10 cellular contexts compared by ENCODE assay signal in the genomic region with DNA sequence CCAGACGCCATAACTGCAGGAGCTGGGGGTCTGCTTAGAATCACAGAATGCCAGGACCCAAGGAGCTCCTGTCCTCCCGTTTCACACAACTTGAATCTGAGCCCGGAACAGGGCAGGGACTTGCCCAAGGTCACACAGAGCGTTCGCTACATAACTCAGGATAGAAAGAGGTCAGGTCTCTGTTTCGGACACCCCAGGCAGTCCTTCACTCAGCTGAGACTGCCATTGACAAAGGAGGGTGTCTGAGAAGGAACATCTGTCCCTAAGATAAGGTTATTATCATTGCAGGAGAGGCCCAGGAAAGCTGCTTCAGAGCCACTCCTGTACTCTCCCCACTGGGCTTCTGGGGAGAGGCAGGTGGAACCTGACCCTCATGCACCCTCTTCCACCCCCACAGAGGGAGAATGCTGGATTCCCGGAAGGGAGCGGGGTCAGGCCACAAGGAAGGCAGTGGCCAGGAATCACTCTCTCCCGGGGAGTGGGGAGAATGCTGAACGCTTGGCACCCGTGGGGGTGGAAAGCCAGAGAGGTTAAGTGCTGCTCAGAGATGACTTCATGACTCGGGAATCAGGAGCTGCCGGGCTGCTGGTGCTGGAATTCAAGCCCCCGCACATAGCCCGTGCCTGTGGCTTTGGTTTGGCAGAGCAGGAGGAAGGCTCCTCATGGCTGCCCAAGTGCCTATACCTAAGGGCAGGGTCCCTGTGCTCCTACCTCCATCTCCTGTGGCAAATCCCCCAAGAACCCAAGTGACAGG. TPM values are rescaled to one million over a fixed set of nuclear protein-coding genes. Genes with fewer than 3 reads are reported as not detected.
DNase-seq lines count a peak whose midpoint lies in the region; ATAC-seq and TF ChIP-seq lines count a peak whose summit lies in the region.
"Had no signal": no experiment of that assay in that cellular context is flagged by ENCODE, and none has a peak within 500 bp of the region (broad histone marks: within the 10 kb centered on the region; RNA-seq: fewer than 3 reads in every experiment).

No MANE protein-coding gene starts in this region.

- POLR2A ChIA-PET in HCT116 (lab: Charles Lee) (interaction anchor here (0.6 to 3.8 kb wide), 5 partner anchors 9 to 84 kb away, joined by 3 to 24 read pairs (median 8); partner anchors contain the start of gene SYS1), MCF 10A (lab: Yijun Ruan, JAX) (interaction anchor here (0.5 to 37.4 kb wide), 21 partner anchors 11 to 1369 kb away, joined by 3 to 1328 read pairs (median 5); partner anchors contain the start of genes PCIF1, PIGT, SDC4 and SLPI)

- peaks cover 44% of the 10 kb centered on the region for H3F3A ChIP-seq in smooth muscle cell (ENCODE audit: low read depth)

- CTCF ChIA-PET in HCT116 (lab: Charles Lee), result interaction anchor here (1.1 to 1.8 kb wide), 3 partner anchors 15 to 108 kb away, joined by 3 to 4 read pairs (median 3); no protein-coding TSS in a partner anchor
- CTCF ChIA-PET in MCF 10A (lab: Yijun Ruan, JAX), result interaction anchor here (0.5 to 4.7 kb wide), 21 partner anchors 9 to 1989 kb away, joined by 3 to 44 read pairs (median 5); partner anchors contain the start of genes SDC4 and SYS1
- CTCF ChIA-PET in activated naive CD4-positive, alpha-beta T cell treated with anti-CD3 and anti-CD28 coated beads, Interleukin-2, amount 10 ng/mL, durations not matched to agents 7 days and 5 days (lab: Charles Lee), result no interaction called here

- no peaks in the 10 kb centered on the region for H3K9me3 Mint-ChIP-seq in MCF 10A (ENCODE audit: unreplicated experiment)
- H3K9me3 Mint-ChIP-seq in activated naive CD4-positive, alpha-beta T cell treated with anti-CD3 and anti-CD28 coated beads, Interleukin-2, amount 10 ng/mL, durations not matched to agents 7 days and 5 days, result no peaks in the 10 kb centered on the region
- H3K9me3 Mint-ChIP-seq: activated naive CD4-positive, alpha-beta T cell treated with anti-CD3 and anti-CD28 coated beads, Interleukin-2, amount 50 U/mL, for 72 hours had no signal

- H3K27me3 Mint-ChIP-seq in MCF 10A (ENCODE audit: insufficient read depth, unreplicated experiment), result no peaks in the 10 kb centered on the region
- H3K27me3 Mint-ChIP-seq in activated naive CD4-positive, alpha-beta T cell treated with anti-CD3 and anti-CD28 coated beads, Interleukin-2, amount 10 ng/mL, durations not matched to agents 7 days and 5 days, result peaks cover 5% of the 10 kb centered on the region

- H3K4me3 ChIP-seq in HCT116 (replicated peaks in 1 of 2; ENCODE audit: low read depth in 1 of 2, low read length in 2 of 2), result peak overlapping the region; percentile 2 to 45
- no peak overlapping the region for H3K4me3 ChIP-seq in smooth muscle cell

- DNase-seq in HCT116 (ENCODE audit: low read depth, low spot score) (no peak), MCF 10A (ENCODE audit: unreplicated experiment) (peak; percentile 66), iris pigment epithelial cell (ENCODE audit: low read depth) (peak; percentile 96), smooth muscle cell (lab: John Stamatoyannopoulos, UW; ENCODE audit: unreplicated experiment) (peak; percentile 32), DMS 273 treated with DMSO at 0.1 percent for 48 hours (lab: John Stamatoyannopoulos, UW) (no peak)
- DNase-seq in activated naive CD4-positive, alpha-beta T cell treated with anti-CD3 and anti-CD28 coated beads, Interleukin-2, amount 10 ng/mL, durations not matched to agents 7 days and 5 days, result no peak
- DNase-seq: NCI-H524 had no signal

- no peak for TF ChIP-seq RAD21 in HCT116 (IDR thresholded peaks at IDR 0.05; ENCODE audit: low read depth)

- 25% methylated on average over 15 of the region's 15 CpGs for WGBS in smooth muscle cell (ENCODE audit: low lambda C conversion rate)

- H2AFZ ChIP-seq in HCT116 (ENCODE audit: low read depth, low read length, poor library complexity, severe bottlenecking) (no peak overlapping the region), smooth muscle cell (ENCODE audit: low read depth) (no peak overlapping the region)

- ATAC-seq in HCT116 (peak; percentile 60), HG03571 (IDR thresholded peaks at IDR 0.05; ENCODE audit: unreplicated experiment) (no peak), GM19463 (IDR thresholded peaks at IDR 0.05; ENCODE audit: unreplicated experiment) (no peak)
- ATAC-seq: activated naive CD4-positive, alpha-beta T cell treated with anti-CD3 and anti-CD28 coated beads, Interleukin-2, amount 50 U/mL, for 72 hours had no signal

- H4K20me1 ChIP-seq in HCT116 (ENCODE audit: insufficient read depth) (0 out of 2 replicates have a peak, but pooled peaks cover 3% of the 10 kb centered on the region), smooth muscle cell (ENCODE audit: low read depth) (peaks cover 34% of the 10 kb centered on the region)

- peaks cover 58% of the 10 kb centered on the region for H3K4me1 Mint-ChIP-seq in MCF 10A (ENCODE audit: insufficient read depth, unreplicated experiment)
- H3K4me1 Mint-ChIP-seq in activated naive CD4-positive, alpha-beta T cell treated with anti-CD3 and anti-CD28 coated beads, Interleukin-2, amount 10 ng/mL, durations not matched to agents 7 days and 5 days, result no peaks in the 10 kb centered on the region

- H3K9me2 ChIP-seq in HCT116 (ENCODE audit: insufficient read depth), result no peaks in the 10 kb centered on the region

- no peak for TF ChIP-seq POLR2A in HCT116 (IDR thresholded peaks at IDR 0.05; ENCODE audit: borderline replicate concordance, extremely low read depth, insufficient read depth, insufficient read length)

- H3K4me3 Mint-ChIP-seq in MCF 10A (ENCODE audit: unreplicated experiment), result peak overlapping the region; percentile 45
- H3K4me3 Mint-ChIP-seq in activated naive CD4-positive, alpha-beta T cell treated with anti-CD3 and anti-CD28 coated beads, Interleukin-2, amount 10 ng/mL, durations not matched to agents 7 days and 5 days, result no peak overlapping the region

- no TSS peak for BruUV-seq in HCT116 (replicated peaks; lab: Mats Ljungman, UMichigan)
- no TSS peak for BruUV-seq in MCF 10A (replicated peaks; lab: Mats Ljungman, UMichigan)

- peaks cover 62 to 73% of the 10 kb centered on the region in 2 experiments for H3K4me1 ChIP-seq in HCT116 (ENCODE audit: control insufficient read depth in 1 of 2, insufficient read depth in 2 of 2, low read length in 2 of 2)
- peaks cover 52% of the 10 kb centered on the region for H3K4me1 ChIP-seq in smooth muscle cell (ENCODE audit: low read depth)

- H3K4me2 ChIP-seq in HCT116 (ENCODE audit: low read length) (peak overlapping the region; percentile 91), smooth muscle cell (peak overlapping the region; percentile 79)

- no peaks in the 10 kb centered on the region for H3K27me3 ChIP-seq in HCT116 (ENCODE audit: insufficient read depth, low read length)
- H3K27me3 ChIP-seq in smooth muscle cell (ENCODE audit: low read depth), result no peaks in the 10 kb centered on the region

- RAD21 ChIA-PET in HCT116 (lab: Charles Lee; ENCODE audit: low non-redundant PET in 1 of 2, low total read pairs in 2 of 2, uncharacterized antibody in 2 of 2, unreplicated experiment in 2 of 2), result interaction anchor here (1.0 to 1.5 kb wide), 2 partner anchors 9 to 11 kb away, joined by 3 read pairs; no protein-coding TSS in a partner anchor

- H3K27ac ChIP-seq in HCT116 (ENCODE audit: low read depth, low read length), result peak overlapping the region; percentile 84
- H3K27ac ChIP-seq in smooth muscle cell (ENCODE audit: low read depth), result peak overlapping the region; percentile 96

- TF ChIP-seq CTCF in HCT116 (IDR thresholded peaks at IDR 0.05 in 2 of 3, conservative IDR thresholded peaks at IDR 0.05 in 1 of 3; ENCODE audit: borderline replicate concordance in 1 of 3, insufficient read depth in 1 of 3, low read depth in 2 of 3, low read length in 2 of 3), result no peak
- no peak for TF ChIP-seq CTCF in MCF 10A (IDR thresholded peaks at IDR 0.05; ENCODE audit: unreplicated experiment)
- no peak for TF ChIP-seq CTCF in smooth muscle cell (IDR thresholded peaks at IDR 0.05; ENCODE audit: borderline replicate concordance, insufficient read depth, poor library complexity, severe bottlenecking)

- H3K9ac ChIP-seq in HCT116 (ENCODE audit: low read length) (peak overlapping the region; percentile 80), smooth muscle cell (ENCODE audit: low read depth) (peak overlapping the region; percentile 78)

- H3K79me2 ChIP-seq in HCT116 (ENCODE audit: insufficient read depth, low read length), result peaks cover 81% of the 10 kb centered on the region
- H3K79me2 ChIP-seq in smooth muscle cell (ENCODE audit: low read depth), result peaks cover 61% of the 10 kb centered on the region

- H3K36me3 ChIP-seq in HCT116 (ENCODE audit: control insufficient read depth in 1 of 2, insufficient read depth in 2 of 2, low read length in 2 of 2), result peaks cover 8 to 31% of the 10 kb centered on the region in 2 experiments; a peak in 3 of 4 replicates
- H3K36me3 ChIP-seq in smooth muscle cell (ENCODE audit: low read depth), result no peaks in the 10 kb centered on the region

- peaks cover 67% of the 10 kb centered on the region for H3K36me3 Mint-ChIP-seq in MCF 10A (ENCODE audit: insufficient read depth, unreplicated experiment)
- H3K36me3 Mint-ChIP-seq in activated naive CD4-positive, alpha-beta T cell treated with anti-CD3 and anti-CD28 coated beads, Interleukin-2, amount 10 ng/mL, durations not matched to agents 7 days and 5 days, result no peaks in the 10 kb centered on the region

- peak overlapping the region; percentile 97 for H3K27ac Mint-ChIP-seq in MCF 10A (ENCODE audit: low read depth, unreplicated experiment)
- no peak overlapping the region for H3K27ac Mint-ChIP-seq in activated naive CD4-positive, alpha-beta T cell treated with anti-CD3 and anti-CD28 coated beads, Interleukin-2, amount 10 ng/mL, durations not matched to agents 7 days and 5 days

- intact Hi-C loops in HCT116 (cut with micrococcal nuclease), result no loop called here
- intact Hi-C loops in MCF 10A (cut with micrococcal nuclease), result no loop called here

- H3K9me3 ChIP-seq in HCT116 (ENCODE audit: control insufficient read depth in 1 of 2, insufficient read depth in 1 of 2, low read depth in 1 of 2, low read length in 2 of 2) (no peaks in the 10 kb centered on the region), smooth muscle cell (replicated peaks; ENCODE audit: low read depth) (no peaks in the 10 kb centered on the region)

RNA-seq across cellular contexts. Expression of gene SDC4, which starts 10.7 kb away (rescaled TPM):
- total RNA-seq in HCT116 (2021; ENCODE audit: unreplicated experiment), result 100 TPM
- 115 and 117 TPM in 2 replicates for polyA plus RNA-seq in HCT116 (2012)
- 180 and 209 TPM in 2 replicates for total RNA-seq in MCF 10A (2022)
- total RNA-seq in smooth muscle cell, result 70.7 and 78.1 TPM in 2 replicates
- polyA plus RNA-seq in smooth muscle cell, result 45.0 and 122 TPM in 2 replicates

RNA-seq across cellular contexts. Expression of gene SYS1, which starts 25.4 kb away (rescaled TPM):
- total RNA-seq in HCT116 (2021; ENCODE audit: unreplicated experiment) (20.5 TPM), MCF 10A (2022) (19.1 and 28.2 TPM in 2 replicates), smooth muscle cell (14.5 and 15.2 TPM in 2 replicates)
- 21.2 and 26.3 TPM in 2 replicates for polyA plus RNA-seq in HCT116 (2012)
- 17.0 and 24.7 TPM in 2 replicates for polyA plus RNA-seq in smooth muscle cell

RNA-seq across cellular contexts. Expression of gene MATN4, which starts 29.4 kb away (rescaled TPM):
- total RNA-seq in HCT116 (2021; ENCODE audit: unreplicated experiment) (0.64 TPM), MCF 10A (2022) (0.20 TPM in 1 of 2 replicates, not detected in the other), smooth muscle cell (not detected in 2 replicates)
- polyA plus RNA-seq in HCT116 (2012), result 0.61 and 0.62 TPM in 2 replicates
- not detected in 2 replicates for polyA plus RNA-seq in smooth muscle cell

RNA-seq across cellular contexts. Expression of gene RBPJL, which starts 30.9 kb away (rescaled TPM):
- total RNA-seq in HCT116 (2021; ENCODE audit: unreplicated experiment) (not detected), MCF 10A (2022) (not detected in 2 replicates), smooth muscle cell (not detected in 2 replicates)
- 0.05 and 0.08 TPM in 2 replicates for polyA plus RNA-seq in HCT116 (2012)
- not detected in 2 replicates for polyA plus RNA-seq in smooth muscle cell
- total RNA-seq: activated naive CD4-positive, alpha-beta T cell treated with anti-CD3 and anti-CD28 coated beads, Interleukin-2, amount 50 U/mL, for 72 hours had no signal

RNA-seq across cellular contexts. Expression of gene TP53TG5, which starts 40.6 kb away (rescaled TPM):
- total RNA-seq in HCT116 (2021; ENCODE audit: unreplicated experiment) (0.76 TPM), MCF 10A (2022) (not detected in 2 replicates), smooth muscle cell (not detected in 2 replicates)
- 0.34 and 0.64 TPM in 2 replicates for polyA plus RNA-seq in HCT116 (2012)
- polyA plus RNA-seq in smooth muscle cell, result 0.06 TPM in 1 of 2 replicates, not detected in the other

Comparison
In these comparisons a context has a peak if more than half of its experiments do, and no peak if none do; other contexts are left out.
1. DNase-seq: peak in MCF 10A (single experiment), iris pigment epithelial cell (single experiment) and smooth muscle cell (single experiment); none in HCT116 (single experiment), activated naive CD4-positive, alpha-beta T cell treated with anti-CD3 and anti-CD28 coated beads, Interleukin-2, amount 10 ng/mL, durations not matched to agents 7 days and 5 days (single experiment) and DMS 273 treated with DMSO at 0.1 percent for 48 hours (single experiment).